Comparison of ENCODE assay signal across 8 cellular contexts in the genomic region with DNA sequence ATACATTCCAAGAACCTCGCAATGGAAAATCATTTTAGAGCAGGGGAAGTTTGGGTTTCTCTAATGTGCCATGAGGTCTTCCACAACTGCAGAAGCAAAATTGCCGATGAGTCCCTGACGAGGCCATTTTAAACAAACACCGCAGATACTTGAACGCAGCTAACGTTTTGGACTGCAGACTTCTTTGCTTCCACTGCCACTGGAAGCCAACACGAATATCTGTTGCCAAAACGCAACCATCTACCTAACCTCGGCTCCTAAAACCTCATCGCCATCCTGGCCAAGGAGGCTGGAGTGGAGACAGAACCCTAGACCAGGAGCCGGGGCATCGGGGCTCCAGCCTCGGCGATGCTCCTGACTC. TPM values are rescaled to one million over a fixed set of nuclear protein-coding genes. Genes with fewer than 3 reads are reported as not detected.
DNase-seq lines count a peak whose midpoint lies in the region; ATAC-seq and TF ChIP-seq lines count a peak whose summit lies in the region.

No MANE protein-coding gene starts in this region.

- H3K27ac ChIP-seq in esophagus muscularis mucosa (replicated peaks in 1 of 4): peak overlapping the region; percentile 88 to 99 (median 96)
- no peak overlapping the region for H3K27ac ChIP-seq in neural progenitor cell

- no peaks in the 10 kb centered on the region for H3F3A ChIP-seq in neural progenitor cell (ENCODE audit: low read depth)

- TF ChIP-seq CTCF in esophagus muscularis mucosa (IDR thresholded peaks at IDR 0.05): no peak
- TF ChIP-seq CTCF in neural progenitor cell (IDR thresholded peaks at IDR 0.05): no peak

- POLR2A ChIA-PET in T-cell (lab: Charles Lee): interaction anchor here (0.6 to 1.4 kb wide), 6 partner anchors 9 to 1726 kb away, joined by 3 to 6 read pairs (median 3); no protein-coding TSS in a partner anchor

- H3K9me3 ChIP-seq in esophagus muscularis mucosa (no peaks in the 10 kb centered on the region), neural progenitor cell (ENCODE audit: low read depth) (no peaks in the 10 kb centered on the region)

- H3K4me1 ChIP-seq in esophagus muscularis mucosa: peaks cover 8 to 47% (median 39%) of the 10 kb centered on the region in 4 donors
- no peaks in the 10 kb centered on the region for H3K4me1 ChIP-seq in neural progenitor cell

- H3K4me1 Mint-ChIP-seq in T-cell (peaks cover 38 to 48% (median 39%) of the 10 kb centered on the region in 3 donors), neural progenitor cell (peaks cover 8% of the 10 kb centered on the region)

- H3K4me2 ChIP-seq in neural progenitor cell: peak overlapping the region; percentile 93

- intact Hi-C loops in esophagus muscularis mucosa (cut with DNase I): no loop called here

- ATAC-seq in HG02938 (IDR thresholded peaks at IDR 0.05; ENCODE audit: unreplicated experiment): peak; percentile 1
- peak in 3 of 4 experiments; percentile 7 to 9 (median 8) for ATAC-seq in T-cell (replicated peaks in 1 of 4)

- CTCF ChIA-PET in T-cell (lab: Charles Lee): interaction anchor here (0.6 to 1.5 kb wide), 3 partner anchors 40 to 224 kb away, joined by 4 to 5 read pairs (median 5); a partner anchor contains a TSS

- no peaks in the 10 kb centered on the region for H4K20me1 ChIP-seq in neural progenitor cell (ENCODE audit: low read depth)

- peak; percentile 72 for DNase-seq in DMS53 (lab: John Stamatoyannopoulos, UW)
- peak in 3 of 34 experiments; percentile 3 to 9 (median 8) for DNase-seq in T-cell
- no peak for DNase-seq in esophagus muscularis mucosa (ENCODE audit: extremely low spot score)
- DNase-seq in neural progenitor cell (ENCODE audit: low spot score): no peak
- no peak for DNase-seq in NCI-H1436 treated with DMSO at 0.1 percent for 48 hours (lab: John Stamatoyannopoulos, UW)
- DNase-seq in mesenteric fat pad (ENCODE audit: low spot score): no peak
- DNase-seq in KG1 (lab: John Stamatoyannopoulos, UW): no peak

- H3K27me3 Mint-ChIP-seq in T-cell: no peaks in the 10 kb centered on the region
- H3K27me3 Mint-ChIP-seq in neural progenitor cell (ENCODE audit: insufficient read depth, low read depth): peaks cover 4% of the 10 kb centered on the region

- H3K36me3 Mint-ChIP-seq in T-cell (peaks cover 3% of the 10 kb centered on the region), neural progenitor cell (peaks cover 2% of the 10 kb centered on the region)

- peak overlapping the region; percentile 42 for H3K9ac ChIP-seq in neural progenitor cell

- H3K79me2 ChIP-seq in neural progenitor cell (ENCODE audit: low read depth): no peaks in the 10 kb centered on the region

- H3K4me3 Mint-ChIP-seq in T-cell (peak overlapping the region; percentile 89 to 99 (median 93)), neural progenitor cell (peak overlapping the region; percentile 96)

- WGBS in esophagus muscularis mucosa: 2% methylated on average over 14 of the region's 14 CpGs

- H3K27me3 ChIP-seq in esophagus muscularis mucosa (no peaks in the 10 kb centered on the region), neural progenitor cell (peaks cover 14% of the 10 kb centered on the region)

- H3K9me3 Mint-ChIP-seq in T-cell: no peaks in the 10 kb centered on the region
- H3K9me3 Mint-ChIP-seq in neural progenitor cell: no peaks in the 10 kb centered on the region

- H3K36me3 ChIP-seq in esophagus muscularis mucosa: peaks cover 0 to 9% (median 4%) of the 10 kb centered on the region in 4 donors
- no peaks in the 10 kb centered on the region for H3K36me3 ChIP-seq in neural progenitor cell

- no peak for TF ChIP-seq POLR2A in esophagus muscularis mucosa (IDR thresholded peaks at IDR 0.05; ENCODE audit: low read depth)

- H2AFZ ChIP-seq in neural progenitor cell (replicated peaks): peak overlapping the region; percentile 83

- no peak for TF ChIP-seq EP300 in esophagus muscularis mucosa (IDR thresholded peaks at IDR 0.05)

- H3K4me3 ChIP-seq in esophagus muscularis mucosa: peak overlapping the region; percentile 67 to 93 (median 86)
- peak overlapping the region; percentile 84 for H3K4me3 ChIP-seq in neural progenitor cell

- H3K27ac Mint-ChIP-seq in T-cell (peak overlapping the region; percentile 50 to 98), neural progenitor cell (peak overlapping the region; percentile 62)

RNA-seq across cellular contexts. Expression of a gene that starts 0.5 kb away (rescaled TPM):
- 10 to 100 TPM; 28.1 to 41.2 (median 37.6) TPM for total RNA-seq in T-cell
- 10 to 100 TPM; 13.3 to 27.4 (median 20.4) TPM for total RNA-seq in esophagus muscularis mucosa
- total RNA-seq in neural progenitor cell (ENCODE audit: low replicate concordance): 5.4 and 7.2 TPM in 2 replicates
- 15.0 TPM for total RNA-seq in mesenteric fat pad

RNA-seq across cellular contexts. Expression of a gene that starts 22.8 kb away (rescaled TPM):
- total RNA-seq in T-cell (not detected), esophagus muscularis mucosa (not detected), neural progenitor cell (ENCODE audit: low replicate concordance) (not detected in 2 replicates), mesenteric fat pad (not detected)

RNA-seq across cellular contexts. Expression of a gene that starts 40.3 kb away (rescaled TPM):
- 10 to 100 TPM; 24.3 to 46.4 (median 44.6) TPM for total RNA-seq in T-cell
- 10 to 100 TPM; 30.8 to 51.7 (median 40.2) TPM for total RNA-seq in esophagus muscularis mucosa
- 26.9 and 52.2 TPM in 2 replicates for total RNA-seq in neural progenitor cell (ENCODE audit: low replicate concordance)
- 35.8 TPM for total RNA-seq in mesenteric fat pad
